In the genomic region with DNA sequence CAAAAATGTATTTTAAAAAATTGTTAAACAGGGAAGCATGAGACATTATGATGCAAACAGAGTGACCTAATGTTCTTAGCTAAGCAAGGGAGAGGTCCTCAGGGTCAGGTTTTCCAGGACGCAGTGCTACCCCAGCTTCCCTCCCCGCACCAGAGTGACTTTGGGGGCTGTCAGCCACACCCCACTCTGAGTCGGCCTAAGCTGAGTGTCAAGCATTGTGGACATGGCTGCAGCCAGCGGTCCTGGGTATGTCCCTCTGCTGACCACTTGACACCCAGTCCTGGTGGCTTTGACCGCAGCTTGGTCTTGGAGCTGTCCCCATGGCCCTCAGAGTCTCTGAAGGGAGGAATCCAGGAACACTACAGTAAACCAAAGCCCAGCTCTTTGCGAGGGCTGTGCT, we compare ENCODE assay signal across 27 cellular contexts. TPM values are rescaled to one million over a fixed set of nuclear protein-coding genes. Genes with fewer than 3 reads are reported as not detected.
DNase-seq lines count a peak whose midpoint lies in the region; ATAC-seq, FAIRE-seq and TF ChIP-seq lines count a peak whose summit lies in the region.
"Had no signal": no experiment of that assay in that cellular context is flagged by ENCODE, and none has a peak within 500 bp of the region (broad histone marks: within the 10 kb centered on the region; RNA-seq: fewer than 3 reads in every experiment).

No MANE protein-coding gene starts in this region.

- DNase-seq in right lobe of liver = peak in 2 of 3 donors; percentile 19 to 40
- DNase-seq in HepG2 (ENCODE audit: low spot score) = no peak
- DNase-seq in sciatic nerve (ENCODE audit: low spot score) = peak; percentile 50
- DNase-seq in NCI-H510A treated with DMSO at 0.1 percent for 48 hours (lab: John Stamatoyannopoulos, UW) = no peak
- DNase-seq in HuH-7.5 (ENCODE audit: low spot score) = no peak
- no peak for DNase-seq in substantia nigra (lab: John Stamatoyannopoulos, UW)
- DNase-seq: activated CD4-positive, alpha-beta memory T cell treated with anti-CD3 and anti-CD28 coated beads, Interleukin-2, amount 10 ng/mL, durations not matched to agents 7 days and 5 days; activated CD4-positive, CD25-positive, alpha-beta regulatory T cell treated with anti-CD3 and anti-CD28 coated beads, Interleukin-2, amount 50 U/mL, for 72 hours; activated gamma-delta T cell; BE2C; central memory CD4-positive, alpha-beta T cell; DMS79; GF-D8; KBM-7; left ventricle myocardium superior; MG63; NCI-H2029 treated with DMSO at 0.1 percent for 48 hours; NCI-H774; RPMI8226; SK-N-SH; stimulated activated naive CD8-positive, alpha-beta T cell treated with anti-CD3 and anti-CD28 coated beads, Interleukin-15, Interleukin-2, amounts not matched to agents 100 U/mL and 50 U/mL, for 24 hours; T-helper 17 cell; thyroid gland had no signal

- FAIRE-seq in HepG2 (lab: Jason Lieb, UNC) = no peak
- FAIRE-seq: H54 had no signal

- H3K27ac ChIP-seq in right lobe of liver (no peak overlapping the region), HepG2 (ENCODE audit: extremely low read length, insufficient read depth, low read length) (no peak overlapping the region), gastroesophageal sphincter (peak overlapping the region in 1 of 4 donors; percentile 72), substantia nigra (ENCODE audit: low read depth, low read length, poor library complexity, severe bottlenecking) (no peak overlapping the region)
- H3K27ac ChIP-seq: dorsolateral prefrontal cortex, thyroid gland had no signal

- TF ChIP-seq CTCF in right lobe of liver (IDR thresholded peaks at IDR 0.05) (no peak), HepG2 (CRISPR knock-in tag; IDR thresholded peaks at IDR 0.05) (no peak), gastroesophageal sphincter (IDR thresholded peaks at IDR 0.05) (no peak)

- TF ChIP-seq EP300 in HepG2 (IDR thresholded peaks at IDR 0.05; ENCODE audit: low read depth in 2 of 2, low read length in 2 of 2) (no peak), HepG2 (CRISPR knock-in tag; IDR thresholded peaks at IDR 0.05; ENCODE audit: borderline replicate concordance) (no peak), gastroesophageal sphincter (IDR thresholded peaks at IDR 0.05) (no peak)

- no TSS peak for BruUV-seq in HepG2 (replicated peaks; lab: Mats Ljungman, UMichigan)

- in situ Hi-C loops in HepG2 (cut with HindIII; ENCODE audit: extremely low pct_ligation_motif_present, low pct_unique_long_range_greater_than_20kb) = no loop called here

- intact Hi-C loops in right lobe of liver (cut with DNase I) = no loop called here
- intact Hi-C loops in HepG2 (cut with micrococcal nuclease; ENCODE audit: unreplicated experiment) = no loop called here
- intact Hi-C loops in sciatic nerve (cut with DNase I) = no loop called here

- H3K4me2 ChIP-seq in HepG2 (ENCODE audit: low read depth, low read length) = no peak overlapping the region
- H3K4me2 ChIP-seq: SK-N-SH had no signal

- ATAC-seq in right lobe of liver (no peak), HepG2 (no peak), gastroesophageal sphincter (peak; percentile 16), sciatic nerve (no peak), HG03378 (IDR thresholded peaks at IDR 0.05; ENCODE audit: unreplicated experiment) (no peak)
- ATAC-seq: left ventricle myocardium superior; stimulated activated naive CD8-positive, alpha-beta T cell treated with anti-CD3 and anti-CD28 coated beads, Interleukin-15, Interleukin-2, amounts not matched to agents 100 U/mL and 50 U/mL, for 24 hours; T-helper 17 cell had no signal

- no peak for TF ChIP-seq RAD21 in HepG2 (CRISPR knock-in tag; IDR thresholded peaks at IDR 0.05)

- H3K27me3 ChIP-seq in right lobe of liver (no peaks in the 10 kb centered on the region), HepG2 (ENCODE audit: control insufficient read depth in 1 of 2, insufficient read depth in 2 of 2, low read length in 2 of 2) (0 out of 5 replicates have a peak, but pooled peaks cover 2 to 10% of the 10 kb centered on the region in 2 experiments), gastroesophageal sphincter (no peaks in the 10 kb centered on the region)
- H3K27me3 ChIP-seq: BE2C, MG63, thyroid gland had no signal

- WGBS in right lobe of liver (ENCODE audit: insufficient coverage, low coverage, low lambda C conversion rate, missing lambda C conversion rate) = 86% methylated on average over 1 of the region's 6 CpGs
- WGBS in HepG2 (ENCODE audit: low lambda C conversion rate) = 68% methylated on average over 4 of the region's 6 CpGs
- WGBS in gastroesophageal sphincter (ENCODE audit: low coverage in 1 of 2), 2 donors = 80 to 83% methylated on average over 1 to 4 of the region's 6 CpGs

- TF ChIP-seq POLR2A in right lobe of liver (IDR thresholded peaks at IDR 0.05) (no peak), HepG2 (IDR thresholded peaks at IDR 0.05; ENCODE audit: insufficient read depth in 1 of 2, low read depth in 2 of 2, low read length in 2 of 2) (no peak), gastroesophageal sphincter (IDR thresholded peaks at IDR 0.05) (no peak)

- H3K9ac ChIP-seq in HepG2 (ENCODE audit: insufficient read depth, low read depth, low read length) = no peak overlapping the region
- H3K9ac ChIP-seq: SK-N-SH had no signal

- H4K20me1 ChIP-seq in HepG2 (ENCODE audit: insufficient read depth, low read length) = no peaks in the 10 kb centered on the region

- no peaks in the 10 kb centered on the region for H3K9me3 ChIP-seq in right lobe of liver
- H3K9me3 ChIP-seq in HepG2 (ENCODE audit: low read length) = no peaks in the 10 kb centered on the region
- H3K9me3 ChIP-seq in gastroesophageal sphincter = no peaks in the 10 kb centered on the region
- H3K9me3 ChIP-seq: BE2C, MG63, SK-N-SH, thyroid gland had no signal

- no peaks in the 10 kb centered on the region for H3K79me2 ChIP-seq in HepG2 (ENCODE audit: insufficient read depth, low read length)

- no peak overlapping the region for H3K4me3 ChIP-seq in right lobe of liver
- no peak overlapping the region for H3K4me3 ChIP-seq in HepG2 (replicated peaks in 1 of 3; ENCODE audit: insufficient read depth in 1 of 3, low read depth in 2 of 3, low read length in 3 of 3)
- H3K4me3 ChIP-seq in gastroesophageal sphincter = no peak overlapping the region
- H3K4me3 ChIP-seq: dorsolateral prefrontal cortex, MG63, thyroid gland had no signal

- CTCF ChIA-PET in HepG2 (lab: Yijun Ruan, JAX; ENCODE audit: low intra/inter-chr PET ratio, low total read pairs) = no interaction called here

- POLR2A ChIA-PET in HepG2 (lab: Yijun Ruan, JAX) = no interaction called here

- no peak overlapping the region for H2AFZ ChIP-seq in HepG2 (ENCODE audit: low read length)

- no peaks in the 10 kb centered on the region for H3K4me1 ChIP-seq in right lobe of liver
- peaks cover 14% of the 10 kb centered on the region for H3K4me1 ChIP-seq in HepG2 (ENCODE audit: insufficient read depth, low read length)
- peaks cover 0 to 29% (median 12%) of the 10 kb centered on the region in 3 donors for H3K4me1 ChIP-seq in gastroesophageal sphincter
- H3K4me1 ChIP-seq: BE2C had no signal

- H3K36me3 ChIP-seq in right lobe of liver (no peaks in the 10 kb centered on the region), HepG2 (replicated peaks in 1 of 2; ENCODE audit: control insufficient read depth in 1 of 2, insufficient read depth in 2 of 2, low read length in 2 of 2) (no peaks in the 10 kb centered on the region), gastroesophageal sphincter (no peaks in the 10 kb centered on the region)
- H3K36me3 ChIP-seq: BE2C, MG63, thyroid gland had no signal

TF ChIP-seq in HepG2, 621 proteins besides CTCF, POLR2A, EP300 and RAD21 (continues in another document):
- no peak for TF ChIP-seq ZNF510 (CRISPR knock-in tag; IDR thresholded peaks at IDR 0.05; ENCODE audit: low read depth)
- TF ChIP-seq ZNF773 (CRISPR knock-in tag; IDR thresholded peaks at IDR 0.05; ENCODE audit: borderline replicate concordance) = no peak
- TF ChIP-seq POLR2AphosphoS2 (IDR thresholded peaks at IDR 0.05; ENCODE audit: low read depth, low read length) = no peak
- TF ChIP-seq ZNF660 (CRISPR knock-in tag; IDR thresholded peaks at IDR 0.05; ENCODE audit: borderline replicate concordance, low read depth) = no peak
- TF ChIP-seq ZNF737 (CRISPR knock-in tag; IDR thresholded peaks at IDR 0.05; ENCODE audit: borderline replicate concordance) = no peak
- no peak for TF ChIP-seq GZF1 (CRISPR knock-in tag; IDR thresholded peaks at IDR 0.05)
- TF ChIP-seq REXO4 (CRISPR knock-in tag; IDR thresholded peaks at IDR 0.05; ENCODE audit: borderline replicate concordance) = no peak
- TF ChIP-seq, protein P1, sequence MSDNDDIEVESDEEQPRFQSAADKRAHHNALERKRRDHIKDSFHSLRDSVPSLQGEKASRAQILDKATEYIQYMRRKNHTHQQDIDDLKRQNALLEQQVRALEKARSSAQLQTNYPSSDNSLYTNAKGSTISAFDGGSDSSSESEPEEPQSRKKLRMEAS (IDR thresholded peaks at IDR 0.05) = no peak
- TF ChIP-seq ZNF614 (CRISPR knock-in tag; IDR thresholded peaks at IDR 0.05; ENCODE audit: borderline replicate concordance) = no peak
- TF ChIP-seq FOXP1 (IDR thresholded peaks at IDR 0.05) = no peak
- TF ChIP-seq FOXP1 (CRISPR knock-in tag; IDR thresholded peaks at IDR 0.05) = no peak

RNA-seq across cellular contexts. Expression of gene CD93, which starts 54.9 kb away (rescaled TPM):
- total RNA-seq in right lobe of liver (10 to 100 TPM in 2 of 6 experiments, 1 to 10 TPM in 4; 3.9 to 21.5 (median 9.2) TPM), HepG2 (2016; rRNA removed; fragmentation: Illumina TruSeq; extraction: Trizol) (not detected in 2 replicates), gastroesophageal sphincter (10 to 100 TPM; 20.4 to 75.4 (median 47.2) TPM), sciatic nerve (81.0 TPM)
- not detected in 2 replicates for total RNA-seq in HepG2 (2016; cell fraction: cytosol; rRNA removed; fragmentation: Illumina TruSeq; extraction: Trizol; ENCODE audit: low read depth)
- not detected in 2 replicates for total RNA-seq in HepG2 (2016; cell fraction: insoluble cytoplasmic fraction; rRNA removed; fragmentation: Illumina TruSeq; extraction: Trizol)
- not detected in 2 replicates for total RNA-seq in HepG2 (2016; cell fraction: membrane; rRNA removed; fragmentation: Illumina TruSeq; extraction: Trizol)
- not detected in 2 replicates for total RNA-seq in HepG2 (2016; cell fraction: nucleus; rRNA removed; fragmentation: Illumina TruSeq; extraction: Trizol)
- not detected in 2 replicates for polyA plus RNA-seq in HepG2 (2011; rRNA removed)
- polyA plus RNA-seq in HepG2 (2011; cell fraction: cytosol; rRNA removed) = 0.01 TPM in 2 replicates
- polyA plus RNA-seq in HepG2 (2011; cell fraction: nucleus; rRNA removed) = not detected in 2 replicates
- not detected in 2 replicates for polyA plus RNA-seq in HepG2 (2012)
- polyA plus RNA-seq in HepG2 (2016; cell fraction: cytosol; fragmentation: Illumina TruSeq; extraction: Trizol; ENCODE audit: low read depth) = not detected in 2 replicates
- polyA plus RNA-seq in HepG2 (2016; cell fraction: insoluble cytoplasmic fraction; fragmentation: Illumina TruSeq; extraction: Trizol; ENCODE audit: low read depth) = not detected in 2 replicates
- polyA plus RNA-seq in HepG2 (2016; cell fraction: membrane; fragmentation: Illumina TruSeq; extraction: Trizol; ENCODE audit: low read depth) = not detected in 2 replicates
- not detected in 2 replicates for polyA plus RNA-seq in HepG2 (2016; cell fraction: nucleus; fragmentation: Illumina TruSeq; extraction: Trizol; ENCODE audit: insufficient read depth, low read depth)
- polyA minus RNA-seq in HepG2 (2011; rRNA and poly(A)+ RNA removed; ENCODE audit: low replicate concordance) = not detected in 2 replicates
- not detected in 2 replicates for polyA minus RNA-seq in HepG2 (2011; cell fraction: cytosol; rRNA and poly(A)+ RNA removed)
- polyA minus RNA-seq in HepG2 (2011; cell fraction: nucleus; rRNA and poly(A)+ RNA removed) = not detected in 2 replicates

Comparison
In these comparisons a context has a peak if more than half of its experiments do, and no peak if none do; other contexts are left out.
1. DNase-seq: peak in right lobe of liver (2 of 3) and sciatic nerve (single experiment); none in HepG2 (single experiment), NCI-H510A treated with DMSO at 0.1 percent for 48 hours (single experiment), HuH-7.5 (single experiment) and substantia nigra (0 of 49).
2. RNA of gene CD93, which starts 54.9 kb away (total RNA-seq): 81.0 TPM in sciatic nerve (single experiment), 20.4 to 75.4 TPM in gastroesophageal sphincter and 3.9 to 21.5 TPM in right lobe of liver; not detected in HepG2; every median in the first group is over 4 times any median in the second.